16 cellular contexts compared by ENCODE assay signal in the genomic region with DNA sequence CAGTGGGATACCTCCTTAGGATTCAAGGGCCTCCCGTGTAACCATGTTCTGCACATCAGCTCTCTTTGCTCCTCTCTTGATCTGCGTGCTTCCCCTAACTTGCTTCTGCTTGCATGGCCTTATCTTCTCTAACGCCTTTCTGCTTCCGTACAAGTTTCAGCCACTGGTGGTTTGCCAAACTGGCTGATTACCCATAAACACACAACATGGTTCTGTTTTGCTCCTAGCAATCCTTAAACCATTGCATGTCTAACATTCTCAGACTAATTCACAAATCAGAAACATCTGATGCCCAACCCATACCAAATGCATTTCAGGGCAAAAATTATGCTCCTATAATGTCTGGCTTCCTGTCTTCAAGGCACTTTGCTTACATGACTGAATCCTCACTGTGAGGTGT.
DNase-seq lines count a peak whose midpoint lies in the region; FAIRE-seq and TF ChIP-seq lines count a peak whose summit lies in the region.
"Had no signal": no experiment of that assay in that cellular context is flagged by ENCODE, and none has a peak within 500 bp of the region (broad histone marks: within the 10 kb centered on the region; RNA-seq: fewer than 3 reads in every experiment).

No MANE protein-coding gene starts in this region.

- H3K36me3 ChIP-seq in A673 (ENCODE audit: insufficient read depth, low read length, poor library complexity, severe bottlenecking): no peaks in the 10 kb centered on the region
- H3K36me3 ChIP-seq in endodermal cell (ENCODE audit: control insufficient read depth, insufficient read depth, low read length): no peaks in the 10 kb centered on the region
- H3K36me3 ChIP-seq: pancreas had no signal

- FAIRE-seq in GM12891 (lab: Jason Lieb, UNC): no peak
- FAIRE-seq: A204.1, GM12878, pancreas had no signal

- H3K4me1 Mint-ChIP-seq in endodermal cell: peaks cover 24% of the 10 kb centered on the region

- H3K9ac ChIP-seq in endodermal cell (ENCODE audit: extremely low read depth, low read length, poor library complexity, severe bottlenecking): no peak overlapping the region

- BruUV-seq in A673 (replicated peaks; lab: Mats Ljungman, UMichigan): no TSS peak

- peak overlapping the region; percentile 13 for H3K27ac Mint-ChIP-seq in endodermal cell
- H3K27ac Mint-ChIP-seq: activated naive CD4-positive, alpha-beta T cell treated with anti-CD3 and anti-CD28 coated beads for 36 hours had no signal

- H3K4me1 ChIP-seq in A673 (ENCODE audit: insufficient read depth, low read length, poor library complexity, severe bottlenecking) (peaks cover 16% of the 10 kb centered on the region), endodermal cell (ENCODE audit: control insufficient read depth, insufficient read depth, low read length) (no peaks in the 10 kb centered on the region)

- no peaks in the 10 kb centered on the region for H3K9me3 ChIP-seq in A673 (ENCODE audit: low read depth, low read length, poor library complexity, severe bottlenecking)
- H3K9me3 ChIP-seq in endodermal cell (ENCODE audit: control insufficient read depth, low read length): no peaks in the 10 kb centered on the region
- H3K9me3 ChIP-seq: pancreas had no signal

- H3K4me3 ChIP-seq in A673 (ENCODE audit: low read depth, low read length, poor library complexity, severe bottlenecking) (no peak overlapping the region), endodermal cell (ENCODE audit: low read length) (no peak overlapping the region), dorsolateral prefrontal cortex (no peak overlapping the region)
- H3K4me3 ChIP-seq: GM12878, pancreas had no signal

- CTCF ChIA-PET in A673 (lab: Charles Lee): no interaction called here

- WGBS in endodermal cell (ENCODE audit: insufficient coverage in 1 of 2, insufficient read length in 1 of 2), 2 experiments: 91 to 95% methylated on average over 4 of the region's 4 CpGs

- no peaks in the 10 kb centered on the region for H3K27me3 Mint-ChIP-seq in endodermal cell (ENCODE audit: insufficient read depth)

- H3K27ac ChIP-seq in A673 (ENCODE audit: low read depth, low read length, poor library complexity, severe bottlenecking): no peak overlapping the region
- H3K27ac ChIP-seq in endodermal cell (ENCODE audit: low read depth, low read length): no peak overlapping the region
- H3K27ac ChIP-seq in dorsolateral prefrontal cortex: peak overlapping the region in 21 of 59 donors; percentile 2 to 53 (median 21)

- TF ChIP-seq CTCF in A673 (conservative IDR thresholded peaks at IDR 0.05; ENCODE audit: low read depth, low read length): no peak
- TF ChIP-seq CTCF in endodermal cell (conservative IDR thresholded peaks at IDR 0.05): no peak
- no peak for TF ChIP-seq CTCF in dorsolateral prefrontal cortex (IDR thresholded peaks at IDR 0.05 in 54 of 56, conservative IDR thresholded peaks at IDR 0.05 in 2 of 56; ENCODE audit: low read depth in 1 of 56, partially characterized antibody in 56 of 56)

- no peaks in the 10 kb centered on the region for H3K9me3 Mint-ChIP-seq in endodermal cell

- DNase-seq in A673 (ENCODE audit: low spot score): peak; percentile 16
- DNase-seq in MV-4-11 (lab: John Stamatoyannopoulos, UW): peak; percentile 24
- no peak for DNase-seq in endodermal cell
- peak; percentile 65 for DNase-seq in iris pigment epithelial cell (ENCODE audit: low read depth)
- DNase-seq in activated CD4-positive, alpha-beta T cell treated with anti-CD3 and anti-CD28 coated beads, Interleukin-2, amount 50 U/mL, for 4 hours: no peak
- no peak for DNase-seq in GM19238 (ENCODE audit: insufficient read length, low spot score)
- DNase-seq in dorsolateral prefrontal cortex: no peak
- no peak for DNase-seq in GM12891 (ENCODE audit: insufficient read length, low spot score)
- DNase-seq: activated naive CD4-positive, alpha-beta T cell treated with anti-CD3 and anti-CD28 coated beads for 36 hours; Kasumi-1; kidney glomerular epithelial cell; NCI-H1436 treated with DMSO at 0.1 percent for 48 hours; pancreas; SW 1271 had no signal

- no peaks in the 10 kb centered on the region for H3K27me3 ChIP-seq in A673 (replicated peaks; ENCODE audit: insufficient read depth, low read depth, low read length, poor library complexity)
- no peaks in the 10 kb centered on the region for H3K27me3 ChIP-seq in endodermal cell (ENCODE audit: control insufficient read depth, insufficient read depth, low read length, poor library complexity, severe bottlenecking)
- no peaks in the 10 kb centered on the region for H3K27me3 ChIP-seq in dorsolateral prefrontal cortex
- H3K27me3 ChIP-seq: pancreas had no signal

- H3K36me3 Mint-ChIP-seq in endodermal cell (ENCODE audit: low read depth): peaks cover 2% of the 10 kb centered on the region

- H3K4me3 Mint-ChIP-seq in endodermal cell: no peak overlapping the region
- H3K4me3 Mint-ChIP-seq: activated naive CD4-positive, alpha-beta T cell treated with anti-CD3 and anti-CD28 coated beads for 36 hours had no signal

- POLR2A ChIA-PET in A673 (lab: Charles Lee; ENCODE audit: low non-redundant PET): no interaction called here

- intact Hi-C loops in A673 (cut with micrococcal nuclease; ENCODE audit: unreplicated experiment): no loop called here
- intact Hi-C loops in dorsolateral prefrontal cortex (cut with DNase I): no loop called here

- no peak for TF ChIP-seq POLR2A in GM12891 (IDR thresholded peaks at IDR 0.05; ENCODE audit: low read depth, low read length)

TF ChIP-seq in GM12891, 5 proteins besides CTCF, POLR2A, EP300 and RAD21:
- TF ChIP-seq POU2F2 (IDR thresholded peaks at IDR 0.05; ENCODE audit: low read depth, low read length) (no peak), SPI1 (IDR thresholded peaks at IDR 0.05; ENCODE audit: low read depth, low read length) (no peak), PAX5 (IDR thresholded peaks at IDR 0.05; ENCODE audit: insufficient read depth, low read length, severe bottlenecking) (no peak), POLR2AphosphoS5 (IDR thresholded peaks at IDR 0.05; ENCODE audit: low read depth, low read length) (no peak), TAF1 (IDR thresholded peaks at IDR 0.05; ENCODE audit: low read depth, low read length) (no peak)

Comparison
In these comparisons a context has a peak if more than half of its experiments do, and no peak if none do; other contexts are left out.
1. DNase-seq: peak in A673 (single experiment), MV-4-11 (single experiment) and iris pigment epithelial cell (single experiment); none in endodermal cell (single experiment), activated CD4-positive, alpha-beta T cell treated with anti-CD3 and anti-CD28 coated beads, Interleukin-2, amount 50 U/mL, for 4 hours (0 of 2), GM19238 (single experiment), dorsolateral prefrontal cortex (0 of 10) and GM12891 (single experiment).